7 cellular contexts compared by ENCODE assay signal in genomic region chr12:106282457-106283097, GRCh38. TPM values are rescaled to one million over a fixed set of nuclear protein-coding genes. Genes with fewer than 3 reads are reported as not detected.
DNase-seq lines count a peak whose midpoint lies in the region; ATAC-seq and TF ChIP-seq lines count a peak whose summit lies in the region.

No MANE protein-coding gene starts in this region.

- H3K4me1 Mint-ChIP-seq in activated naive CD8-positive, alpha-beta T cell treated with anti-CD3 and anti-CD28 coated beads for 36 hours: peaks cover 20% of the 10 kb centered on the region

- intact Hi-C loops in left ventricle myocardium superior (cut with micrococcal nuclease): loop anchor here (5.0 kb wide), 1 partner anchor 55 kb away; no protein-coding TSS in a partner anchor

- peaks cover 6% of the 10 kb centered on the region for H3K27me3 Mint-ChIP-seq in activated naive CD8-positive, alpha-beta T cell treated with anti-CD3 and anti-CD28 coated beads for 36 hours

- peaks cover 3% of the 10 kb centered on the region for H3K36me3 Mint-ChIP-seq in activated naive CD8-positive, alpha-beta T cell treated with anti-CD3 and anti-CD28 coated beads for 36 hours

- peak; percentile 67 for TF ChIP-seq CTCF in GM12875 (IDR thresholded peaks at IDR 0.05; ENCODE audit: borderline replicate concordance, insufficient read depth, low read depth, low read length)

- no peak overlapping the region for H3K4me3 ChIP-seq in GM12875 (ENCODE audit: low read depth, low read length)

- H3K9me3 Mint-ChIP-seq in activated naive CD8-positive, alpha-beta T cell treated with anti-CD3 and anti-CD28 coated beads for 36 hours: peaks cover 5% of the 10 kb centered on the region

- peak; percentile 64 for ATAC-seq in left ventricle myocardium superior

- no peak overlapping the region for H3K4me3 Mint-ChIP-seq in activated naive CD8-positive, alpha-beta T cell treated with anti-CD3 and anti-CD28 coated beads for 36 hours

- H3K27ac Mint-ChIP-seq in activated naive CD8-positive, alpha-beta T cell treated with anti-CD3 and anti-CD28 coated beads for 36 hours: no peak overlapping the region

- DNase-seq in HT-29 (ENCODE audit: low spot score) (peak; percentile 71), SK-N-DZ (ENCODE audit: low spot score) (peak; percentile 51), left ventricle myocardium superior (peak; percentile 41), C1 segment of cervical spinal cord (lab: John Stamatoyannopoulos, UW) (no peak)
- DNase-seq in activated naive CD8-positive, alpha-beta T cell treated with anti-CD3 and anti-CD28 coated beads for 36 hours: peak; percentile 26
- peak; percentile 25 for DNase-seq in stimulated activated CD4-positive, alpha-beta T cell treated with anti-CD3 and anti-CD28 coated beads, Interleukin-12 subunit alpha, Interleukin-12 subunit beta, amount 100 ng/mL, for 4 hours

RNA-seq across cellular contexts. Expression of gene TCP11L2, which starts 20.0 kb away (rescaled TPM):
- total RNA-seq in HT-29 (2014; rRNA removed; shearing (Covaris generic)): 8.0 and 8.7 TPM in 2 replicates
- polyA plus RNA-seq in SK-N-DZ (2014; cell fraction: cytosol; rRNA removed): 3.3 and 4.0 TPM in 2 replicates
- 1.8 and 10.5 TPM in 2 replicates for polyA plus RNA-seq in SK-N-DZ (2014; cell fraction: nucleus; rRNA removed)
- total RNA-seq in activated naive CD8-positive, alpha-beta T cell treated with anti-CD3 and anti-CD28 coated beads for 36 hours: 1 to 10 TPM; 7.3 to 7.7 TPM
- total RNA-seq in left ventricle myocardium superior: 104 TPM

RNA-seq across cellular contexts. Expression of gene CKAP4, which starts 34.8 kb away (rescaled TPM):
- 8.1 and 9.1 TPM in 2 replicates for total RNA-seq in HT-29 (2014; rRNA removed; shearing (Covaris generic))
- 71.9 and 73.2 TPM in 2 replicates for polyA plus RNA-seq in SK-N-DZ (2014; cell fraction: cytosol; rRNA removed)
- polyA plus RNA-seq in SK-N-DZ (2014; cell fraction: nucleus; rRNA removed): 31.6 and 38.6 TPM in 2 replicates
- 10 to 100 TPM; 23.4 to 23.7 TPM for total RNA-seq in activated naive CD8-positive, alpha-beta T cell treated with anti-CD3 and anti-CD28 coated beads for 36 hours
- total RNA-seq in left ventricle myocardium superior: 37.5 TPM

Comparison
In these comparisons a context has a peak if more than half of its experiments do, and no peak if none do; other contexts are left out.
1. DNase-seq: peak in HT-29 (single experiment), SK-N-DZ (single experiment), activated naive CD8-positive, alpha-beta T cell treated with anti-CD3 and anti-CD28 coated beads for 36 hours (single experiment), left ventricle myocardium superior (single experiment) and stimulated activated CD4-positive, alpha-beta T cell treated with anti-CD3 and anti-CD28 coated beads, Interleukin-12 subunit alpha, Interleukin-12 subunit beta, amount 100 ng/mL, for 4 hours (single experiment); none in C1 segment of cervical spinal cord (0 of 14).
2. RNA of gene TCP11L2, which starts 20.0 kb away (total RNA-seq): 104 TPM in left ventricle myocardium superior (single experiment); 8.0 to 8.7 TPM in HT-29 and 7.3 to 7.7 TPM in activated naive CD8-positive, alpha-beta T cell treated with anti-CD3 and anti-CD28 coated beads for 36 hours; every median in the first group is over 10 times any median in the second.